In the genomic region with DNA sequence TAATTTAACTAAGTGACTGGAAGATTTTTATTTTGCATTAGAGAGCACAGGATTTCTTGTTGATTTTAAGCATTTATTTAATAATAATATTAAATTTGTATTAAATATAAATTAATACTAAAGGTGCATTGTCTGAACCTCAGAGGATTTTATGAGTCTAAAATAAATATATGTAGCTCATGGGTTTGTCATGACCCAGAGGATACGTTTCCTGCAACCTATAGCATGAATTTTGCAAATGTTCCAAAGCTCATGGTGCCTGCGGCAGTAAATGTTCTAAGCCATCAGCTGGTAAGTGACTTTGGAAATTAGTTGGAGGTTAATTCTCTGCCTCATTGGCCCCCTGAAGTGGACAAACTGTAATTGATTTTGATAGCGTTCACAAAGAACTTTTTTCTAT, we compare ENCODE assay signal across 25 cellular contexts.
DNase-seq lines count a peak whose midpoint lies in the region; ATAC-seq and TF ChIP-seq lines count a peak whose summit lies in the region.
"Had no signal": no experiment of that assay in that cellular context is flagged by ENCODE, and none has a peak within 500 bp of the region (broad histone marks: within the 10 kb centered on the region; RNA-seq: fewer than 3 reads in every experiment).

No MANE protein-coding gene starts in this region.

- no peak overlapping the region for H3K23ac ChIP-seq in H9 (ENCODE audit: insufficient read length, low read depth, low read length)

- H3K4me1 Mint-ChIP-seq in WTC11 (no peaks in the 10 kb centered on the region), H9 (no peaks in the 10 kb centered on the region)
- H3K4me1 Mint-ChIP-seq: CD14-positive monocyte; CD4-positive, alpha-beta memory T cell; CD4-positive, CD25-positive, alpha-beta regulatory T cell; CD8-positive, alpha-beta memory T cell had no signal

- TF ChIP-seq EP300 in SK-N-SH (IDR thresholded peaks at IDR 0.05; ENCODE audit: borderline replicate concordance in 1 of 2, low read depth in 1 of 2, low read length in 1 of 2) = no peak

- no peak overlapping the region for H3K4ac ChIP-seq in H9 (ENCODE audit: low read depth, low read length)

- H3K9me3 Mint-ChIP-seq in WTC11 (peaks cover 8% of the 10 kb centered on the region), H9 (peaks cover 3 to 6% of the 10 kb centered on the region in 2 experiments)

- H2AFZ ChIP-seq in SK-N-SH (ENCODE audit: low read depth) = peak overlapping the region; percentile 13; the same call in 1 of the 2 replicates
- no peak overlapping the region for H2AFZ ChIP-seq in PC-3 (ENCODE audit: low read length)
- H2AFZ ChIP-seq in H9 (ENCODE audit: low read length) = no peak overlapping the region

- no peak overlapping the region for H2BK12ac ChIP-seq in H9 (ENCODE audit: insufficient read length, low read depth, low read length)

- no peak overlapping the region for H4K91ac ChIP-seq in H9 (ENCODE audit: insufficient read length, low read depth, low read length)

- no peaks in the 10 kb centered on the region; the same call in 1 of the 2 replicates for H3K27me3 Mint-ChIP-seq in WTC11 (ENCODE audit: low read depth)
- H3K27me3 Mint-ChIP-seq in H9 (ENCODE audit: low read depth) = no peaks in the 10 kb centered on the region
- H3K27me3 Mint-ChIP-seq: CD4-positive, alpha-beta memory T cell; CD4-positive, CD25-positive, alpha-beta regulatory T cell; CD8-positive, alpha-beta memory T cell had no signal

- ATAC-seq in SK-N-SH treated with all-trans-retinoic acid at 6 μM for 48 hours (no peak), PC-3 (peak; percentile 67; the same call in 1 of the 2 replicates), WTC11 (no peak)
- ATAC-seq: GM12878 had no signal

- H2BK15ac ChIP-seq in H9 (ENCODE audit: low read depth, low read length) = no peak overlapping the region

- H3K36me3 ChIP-seq in SK-N-SH (replicated peaks in 1 of 2; ENCODE audit: control insufficient read depth in 1 of 2, insufficient read depth in 2 of 2, low read length in 1 of 2) (no peaks in the 10 kb centered on the region), PC-3 (ENCODE audit: low read depth, low read length) (no peaks in the 10 kb centered on the region)
- H3K36me3 ChIP-seq: BE2C, BLaER1 had no signal

- peaks cover under 1% of the 10 kb centered on the region for H3K36me3 Mint-ChIP-seq in WTC11
- H3K36me3 Mint-ChIP-seq in H9 (ENCODE audit: insufficient read depth in 1 of 3, low read depth in 3 of 3) = peaks cover 1 to 3% (median 3%) of the 10 kb centered on the region in 3 experiments; a peak in 6 of 7 replicates
- H3K36me3 Mint-ChIP-seq: CD14-positive monocyte; CD4-positive, alpha-beta memory T cell; CD4-positive, CD25-positive, alpha-beta regulatory T cell; CD8-positive, alpha-beta memory T cell had no signal

- H2BK20ac ChIP-seq in H9 (ENCODE audit: low read depth, low read length, poor library complexity, severe bottlenecking) = no peak overlapping the region

- DNase-seq in SK-N-SH = no peak
- DNase-seq in PC-3 = no peak
- DNase-seq in WTC11 (ENCODE audit: low spot score) = no peak
- DNase-seq in middle frontal gyrus (ENCODE audit: extremely low spot score, low spot score) = no peak
- no peak for DNase-seq in stimulated activated CD4-positive, alpha-beta T cell treated with anti-CD3 and anti-CD28 coated beads, Interleukin-1b, Interleukin-23, amount 100 ng/mL, for 48 hours
- no peak for DNase-seq in H9
- DNase-seq: 8988T; ACHN; BE2C; C1 segment of cervical spinal cord; CD4-positive, alpha-beta memory T cell; CD4-positive, CD25-positive, alpha-beta regulatory T cell; CD8-positive, alpha-beta memory T cell; COR-L47; DMS 273 treated with DMSO at 0.1 percent for 48 hours; DMS153; DMS53; DMS79; DND-41; EL; GDM1 had no signal

- no peak overlapping the region for H3K27ac ChIP-seq in SK-N-SH (ENCODE audit: low read depth in 2 of 2, low read length in 1 of 2)
- H3K27ac ChIP-seq in PC-3 (ENCODE audit: low read length) = no peak overlapping the region
- H3K27ac ChIP-seq in H9 (ENCODE audit: insufficient read length, low read depth, low read length) = no peak overlapping the region
- H3K27ac ChIP-seq: BLaER1 had no signal

- H3K27me3 ChIP-seq in SK-N-SH (ENCODE audit: insufficient read depth) = no peaks in the 10 kb centered on the region
- H3K27me3 ChIP-seq in PC-3 (ENCODE audit: low read length) = no peaks in the 10 kb centered on the region
- H3K27me3 ChIP-seq in H9 (ENCODE audit: insufficient read depth, low read length) = no peaks in the 10 kb centered on the region
- H3K27me3 ChIP-seq: BE2C, BLaER1 had no signal

- no peak for TF ChIP-seq RAD21 in SK-N-SH (IDR thresholded peaks at IDR 0.05; ENCODE audit: low read length)

- intact Hi-C loops in PC-3 (cut with micrococcal nuclease) = no loop called here

- H3K4me1 ChIP-seq in SK-N-SH (ENCODE audit: control insufficient read depth in 1 of 2, insufficient read depth in 2 of 2, low read depth in 1 of 2, low read length in 1 of 2) = no peaks in the 10 kb centered on the region; a peak in 2 of 4 replicates
- H3K4me1 ChIP-seq in PC-3 (ENCODE audit: insufficient read depth, low read length) = no peaks in the 10 kb centered on the region
- H3K4me1 ChIP-seq in H9 (ENCODE audit: insufficient read depth, low read length) = no peaks in the 10 kb centered on the region
- H3K4me1 ChIP-seq: BE2C, BLaER1 had no signal

- H3K79me2 ChIP-seq in SK-N-SH (ENCODE audit: insufficient read depth) (no peaks in the 10 kb centered on the region), PC-3 (ENCODE audit: low read length) (no peaks in the 10 kb centered on the region), H9 (ENCODE audit: insufficient read depth, low read length) (no peaks in the 10 kb centered on the region)

- H3T11ph ChIP-seq in H9 (ENCODE audit: low read length) = no peak overlapping the region

- POLR2A ChIA-PET in SK-N-SH (lab: Yijun Ruan, JAX) = no interaction called here
- POLR2A ChIA-PET in PC-3 (lab: Charles Lee; ENCODE audit: unreplicated experiment) = no interaction called here
- POLR2A ChIA-PET in WTC11 (lab: Charles Lee) = no interaction called here

- H3F3A ChIP-seq in SK-N-SH (replicated peaks; ENCODE audit: insufficient read depth) (no peaks in the 10 kb centered on the region), PC-3 (ENCODE audit: low read length, unreplicated experiment) (no peaks in the 10 kb centered on the region)

- no peak overlapping the region for H2AK5ac ChIP-seq in H9 (ENCODE audit: insufficient read length, low read length)

- H3K4me3 Mint-ChIP-seq in WTC11 (no peak overlapping the region), H9 (no peak overlapping the region)
- H3K4me3 Mint-ChIP-seq: CD14-positive monocyte; CD4-positive, alpha-beta memory T cell; CD4-positive, CD25-positive, alpha-beta regulatory T cell; CD8-positive, alpha-beta memory T cell had no signal

- H3K9me2 ChIP-seq in SK-N-SH = no peaks in the 10 kb centered on the region
- H3K9me2 ChIP-seq in PC-3 (replicated peaks; ENCODE audit: low read length) = no peaks in the 10 kb centered on the region

- H3K4me2 ChIP-seq in SK-N-SH = no peak overlapping the region
- H3K4me2 ChIP-seq in PC-3 (ENCODE audit: low read length) = no peak overlapping the region
- no peak overlapping the region for H3K4me2 ChIP-seq in H9 (ENCODE audit: insufficient read depth, insufficient read length, low read length)
- H3K4me2 ChIP-seq: BLaER1 had no signal

- H2BK5ac ChIP-seq in H9 (ENCODE audit: insufficient read length, low read length) = no peak overlapping the region

- no peaks in the 10 kb centered on the region for H3K79me1 ChIP-seq in H9 (ENCODE audit: insufficient read depth, low read depth, low read length, poor library complexity, severe bottlenecking)

- TF ChIP-seq CTCF in SK-N-SH (IDR thresholded peaks at IDR 0.05) = no peak
- TF ChIP-seq CTCF in PC-3 (conservative IDR thresholded peaks at IDR 0.05; ENCODE audit: low read depth, low read length) = no peak
- TF ChIP-seq CTCF in WTC11 (IDR thresholded peaks at IDR 0.05) = no peak
- TF ChIP-seq CTCF in H9 (conservative IDR thresholded peaks at IDR 0.05) = no peak

- H3K18ac ChIP-seq in H9 (ENCODE audit: insufficient read length, low read depth, low read length) = no peak overlapping the region

- no peak overlapping the region for H2BK120ac ChIP-seq in H9 (ENCODE audit: low read depth, low read length, poor library complexity, severe bottlenecking)

- H3K23me2 ChIP-seq in H9 (ENCODE audit: insufficient read length, low read depth, low read length, poor library complexity, severe bottlenecking) = no peaks in the 10 kb centered on the region

- H3K9me3 ChIP-seq in SK-N-SH (no peaks in the 10 kb centered on the region; the same call in 1 of the 2 replicates), PC-3 (ENCODE audit: low read length) (no peaks in the 10 kb centered on the region), H9 (ENCODE audit: control insufficient read depth, low read depth, low read length) (peaks cover 4% of the 10 kb centered on the region)
- H3K9me3 ChIP-seq: BE2C had no signal

- H3K56ac ChIP-seq in H9 (ENCODE audit: insufficient read length, low read depth, low read length) = no peak overlapping the region

- H3K27ac Mint-ChIP-seq in WTC11 (no peak overlapping the region), H9 (no peak overlapping the region)
- H3K27ac Mint-ChIP-seq: CD14-positive monocyte; CD4-positive, alpha-beta memory T cell; CD4-positive, CD25-positive, alpha-beta regulatory T cell; CD8-positive, alpha-beta memory T cell had no signal

- no TSS peak for BruUV-seq in PC-3 (replicated peaks; lab: Mats Ljungman, UMichigan)

- no peak overlapping the region for H3K9ac ChIP-seq in SK-N-SH
- no peak overlapping the region for H3K9ac ChIP-seq in PC-3 (ENCODE audit: low read length)
- H3K9ac ChIP-seq in H9 (ENCODE audit: extremely low read depth, insufficient read length, low read length) = no peak overlapping the region
- H3K9ac ChIP-seq: BLaER1 had no signal

- no peak overlapping the region for H4K8ac ChIP-seq in H9 (replicated peaks; ENCODE audit: insufficient read length, low read depth, low read length)

- H3K4me3 ChIP-seq in SK-N-SH (ENCODE audit: low read depth in 2 of 2, low read length in 1 of 2) = no peak overlapping the region
- no peak overlapping the region for H3K4me3 ChIP-seq in PC-3 (ENCODE audit: low read length)
- H3K4me3 ChIP-seq: BLaER1, GM12878 had no signal

- no peak overlapping the region for H3K14ac ChIP-seq in H9 (ENCODE audit: insufficient read depth, low read length)

- WGBS in SK-N-SH (ENCODE audit: low lambda C conversion rate) = 38% methylated on average over 3 of the region's 3 CpGs
- WGBS in H9 (ENCODE audit: extremely low coverage, insufficient read length, low lambda C conversion rate) = no CpG with 5 or more reads among the region's 3 CpGs

- CTCF ChIA-PET in SK-N-SH (lab: Yijun Ruan, JAX) (interaction anchor here (1.6 kb wide), 1 partner anchor 554 kb away, joined by 3 read pairs; no protein-coding TSS in a partner anchor), PC-3 (lab: Charles Lee) (no interaction called here), WTC11 (lab: Charles Lee) (no interaction called here)

- H4K20me1 ChIP-seq in SK-N-SH (ENCODE audit: insufficient read depth) (no peaks in the 10 kb centered on the region), PC-3 (ENCODE audit: low read length) (no peaks in the 10 kb centered on the region), H9 (ENCODE audit: control insufficient read depth, insufficient read depth, insufficient read length) (no peaks in the 10 kb centered on the region)
- H4K20me1 ChIP-seq: BLaER1 had no signal

- no peak overlapping the region for H4K5ac ChIP-seq in H9 (ENCODE audit: insufficient read length, low read depth, low read length)

TF ChIP-seq in SK-N-SH treated with all-trans-retinoic acid at 6 μM for 48 hours, 23 proteins besides CTCF, POLR2A, EP300 and RAD21 (continues in another document):
- no peak for TF ChIP-seq ZFP3 (CRISPR knock-in tag; IDR thresholded peaks at IDR 0.05)
